Comparison of ENCODE assay signal across 8 cellular contexts in the genomic region with DNA sequence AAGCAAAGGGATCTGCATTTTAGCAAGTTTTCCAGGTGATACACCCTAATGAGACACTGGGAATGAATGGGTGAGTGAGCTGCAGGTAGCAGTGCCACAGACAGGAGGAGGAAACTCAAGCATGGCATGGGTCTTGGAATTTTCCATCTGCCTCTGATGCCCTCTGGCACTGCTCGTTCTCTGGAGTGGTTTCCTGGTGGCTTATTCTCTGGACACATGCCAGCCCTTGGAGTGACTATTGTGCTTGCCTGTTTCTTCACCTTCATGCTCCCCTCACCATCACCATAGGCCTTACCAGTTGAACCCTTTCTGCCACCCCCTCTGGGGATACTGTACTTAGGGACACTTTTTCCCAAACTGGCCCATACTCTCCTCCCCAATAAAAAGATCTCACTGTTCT.
DNase-seq lines count a peak whose midpoint lies in the region; ATAC-seq and TF ChIP-seq lines count a peak whose summit lies in the region.

No MANE protein-coding gene starts in this region.

- DNase-seq in DMS79 (lab: John Stamatoyannopoulos, UW) (peak; percentile 30), NCI-H146 treated with DMSO at 0.1 percent for 48 hours (lab: John Stamatoyannopoulos, UW; ENCODE audit: unreplicated experiment) (no peak), GM10248 (ENCODE audit: extremely low spot score) (no peak)

- intact Hi-C loops in dendritic cell treated with granulocyte-macrophage colony-stimulating factor and Interleukin-4, amounts not matched to agents 40 ng/mL and 50 ng/mL, for 4 days (cut with micrococcal nuclease), result no loop called here

- H4K20me1 ChIP-seq in Loucy (ENCODE audit: insufficient read depth, low read length, poor library complexity, severe bottlenecking), result peaks cover 15% of the 10 kb centered on the region

- H3K4me3 ChIP-seq in Loucy (ENCODE audit: low read length, poor library complexity, severe bottlenecking), result peak overlapping the region; percentile 99
- peak overlapping the region in 1 of 2 experiments; percentile 85 for H3K4me3 ChIP-seq in neutrophil (ENCODE audit: low read depth in 1 of 2, low read length in 1 of 2)

- H3K27me3 Mint-ChIP-seq in dendritic cell treated with granulocyte-macrophage colony-stimulating factor and Interleukin-4, amounts not matched to agents 40 ng/mL and 50 ng/mL, for 4 days, result no peaks in the 10 kb centered on the region

- no peaks in the 10 kb centered on the region for H3K9me3 Mint-ChIP-seq in dendritic cell treated with granulocyte-macrophage colony-stimulating factor and Interleukin-4, amounts not matched to agents 40 ng/mL and 50 ng/mL, for 4 days

- H3K9ac ChIP-seq in Loucy (ENCODE audit: low read depth, low read length, poor library complexity, severe bottlenecking), result peak overlapping the region; percentile 92

- H3K4me1 ChIP-seq in Loucy (ENCODE audit: insufficient read depth, low read length, poor library complexity, severe bottlenecking) (peaks cover 37% of the 10 kb centered on the region), neutrophil (ENCODE audit: control insufficient read depth in 1 of 2, insufficient read depth in 1 of 2, low read depth in 1 of 2, low read length in 1 of 2) (peaks cover 47% of the 10 kb centered on the region in 2 experiments)

- no peaks in the 10 kb centered on the region for H3K27me3 ChIP-seq in Loucy (ENCODE audit: insufficient read depth, low read length, poor library complexity, severe bottlenecking)
- no peaks in the 10 kb centered on the region for H3K27me3 ChIP-seq in neutrophil

- no peak overlapping the region for H2AFZ ChIP-seq in Loucy (ENCODE audit: low read length)

- peak overlapping the region; percentile 97 for H3K27ac Mint-ChIP-seq in dendritic cell treated with granulocyte-macrophage colony-stimulating factor and Interleukin-4, amounts not matched to agents 40 ng/mL and 50 ng/mL, for 4 days

- peaks cover 60% of the 10 kb centered on the region for H3K79me2 ChIP-seq in Loucy (ENCODE audit: insufficient read depth, low read length)

- H3K36me3 ChIP-seq in Loucy (ENCODE audit: insufficient read depth, low read length) (peaks cover 10% of the 10 kb centered on the region; the same call in 1 of the 2 replicates), neutrophil (peaks cover 32% of the 10 kb centered on the region)

- peaks cover 6% of the 10 kb centered on the region; the same call in 1 of the 2 replicates for H3F3A ChIP-seq in Loucy (ENCODE audit: low read depth)

- H3K9me3 ChIP-seq in Loucy (ENCODE audit: insufficient read depth, low read depth, low read length) (no peaks in the 10 kb centered on the region), neutrophil (no peaks in the 10 kb centered on the region)

- H3K4me1 Mint-ChIP-seq in dendritic cell treated with granulocyte-macrophage colony-stimulating factor and Interleukin-4, amounts not matched to agents 40 ng/mL and 50 ng/mL, for 4 days (ENCODE audit: low read depth), result peaks cover 62% of the 10 kb centered on the region

- peak overlapping the region; percentile 84 for H3K4me2 ChIP-seq in Loucy (ENCODE audit: low read depth, low read length, poor library complexity, severe bottlenecking)

- H3K4me3 Mint-ChIP-seq in dendritic cell treated with granulocyte-macrophage colony-stimulating factor and Interleukin-4, amounts not matched to agents 40 ng/mL and 50 ng/mL, for 4 days, result peak overlapping the region; percentile 98

- TF ChIP-seq CTCF in Loucy (conservative IDR thresholded peaks at IDR 0.05; ENCODE audit: low read length) (no peak), neutrophil (IDR thresholded peaks at IDR 0.05) (no peak), GM10248 (IDR thresholded peaks at IDR 0.05; ENCODE audit: control extremely low read depth, extremely low read depth, low read depth, missing control alignments) (no peak)

- H3K36me3 Mint-ChIP-seq in dendritic cell treated with granulocyte-macrophage colony-stimulating factor and Interleukin-4, amounts not matched to agents 40 ng/mL and 50 ng/mL, for 4 days (ENCODE audit: low read depth), result peaks cover 69% of the 10 kb centered on the region

- CTCF ChIA-PET in GM10248 (lab: Yijun Ruan, JAX), result interaction anchor here (1.0 to 4.2 kb wide), 4 partner anchors 15 to 110 kb away, joined by 3 to 20 read pairs (median 4); no protein-coding TSS in a partner anchor

- POLR2A ChIA-PET in GM10248 (lab: Yijun Ruan, JAX), result no interaction called here

- ATAC-seq in GM21737 (IDR thresholded peaks at IDR 0.05; ENCODE audit: unreplicated experiment) (no peak), GM18519 (IDR thresholded peaks at IDR 0.05; ENCODE audit: low FRiP score, unreplicated experiment) (no peak)

- peak overlapping the region; percentile 87 for H3K27ac ChIP-seq in neutrophil

- H3K9me2 ChIP-seq in Loucy (replicated peaks; ENCODE audit: low read depth, low read length), result no peaks in the 10 kb centered on the region
